ENCODE assay signal across 8 cellular contexts in genomic region chrX:56800801-56801200, GRCh38.
A peak's percentile ranks its signal among the peaks of the same experiment; 100 is the strongest.
DNase-seq lines count a peak whose midpoint lies in the region; TF ChIP-seq lines count a peak whose summit lies in the region.

No MANE protein-coding gene starts in this region.

- H3K27me3 Mint-ChIP-seq in H9 (ENCODE audit: low read depth) (no peaks in the 10 kb centered on the region; the same call in 1 of the 2 replicates), endothelial cell (ENCODE audit: unreplicated experiment) (peaks cover 5% of the 10 kb centered on the region)

- no peak overlapping the region for H2BK12ac ChIP-seq in H9 (ENCODE audit: insufficient read length, low read depth, low read length)

- no peak overlapping the region for H2AFZ ChIP-seq in H9 (ENCODE audit: low read length)

- H3K4me1 Mint-ChIP-seq in H9 (peaks cover 31 to 35% of the 10 kb centered on the region in 2 experiments), endothelial cell (ENCODE audit: unreplicated experiment) (peaks cover 42% of the 10 kb centered on the region)

- H3K36me3 ChIP-seq in effector memory CD4-positive, alpha-beta T cell (ENCODE audit: control insufficient read depth, insufficient read depth, low read length), result no peaks in the 10 kb centered on the region

- no peak overlapping the region for H2BK120ac ChIP-seq in H9 (ENCODE audit: low read depth, low read length, poor library complexity, severe bottlenecking)

- no peaks in the 10 kb centered on the region for H3K27me3 ChIP-seq in H9 (ENCODE audit: insufficient read depth, low read length)
- H3K27me3 ChIP-seq in effector memory CD4-positive, alpha-beta T cell (replicated peaks; ENCODE audit: control insufficient read depth, insufficient read depth, low read length, poor library complexity, severe bottlenecking), result no peaks in the 10 kb centered on the region

- 0 out of 2 replicates have a peak, but pooled peaks have one; percentile 25 for TF ChIP-seq CTCF in GM12875 (IDR thresholded peaks at IDR 0.05; ENCODE audit: borderline replicate concordance, insufficient read depth, low read depth, low read length)
- peak; percentile 21; the same call in 2 of the 3 replicates for TF ChIP-seq CTCF in H9 (conservative IDR thresholded peaks at IDR 0.05)
- no peak for TF ChIP-seq CTCF in endothelial cell (IDR thresholded peaks at IDR 0.05; ENCODE audit: unreplicated experiment)

- no peaks in the 10 kb centered on the region for H4K20me1 ChIP-seq in H9 (ENCODE audit: control insufficient read depth, insufficient read depth, insufficient read length)

- H3K36me3 Mint-ChIP-seq in H9 (ENCODE audit: insufficient read depth in 1 of 3, low read depth in 3 of 3), result peaks cover 14 to 34% (median 26%) of the 10 kb centered on the region in 3 experiments
- H3K36me3 Mint-ChIP-seq in endothelial cell (ENCODE audit: low read depth, unreplicated experiment), result peaks cover 15% of the 10 kb centered on the region

- H3K4me2 ChIP-seq in H9 (ENCODE audit: insufficient read depth, insufficient read length, low read length), result no peak overlapping the region

- no peak overlapping the region for H3K4me3 Mint-ChIP-seq in H9
- H3K4me3 Mint-ChIP-seq in endothelial cell (ENCODE audit: unreplicated experiment), result no peak overlapping the region

- no peak overlapping the region for H3T11ph ChIP-seq in H9 (ENCODE audit: low read length)

- 0 out of 2 replicates have a peak, but pooled peaks cover 2% of the 10 kb centered on the region for H3K79me2 ChIP-seq in H9 (ENCODE audit: insufficient read depth, low read length)

- H3K9me3 ChIP-seq in H9 (ENCODE audit: control insufficient read depth, low read depth, low read length), result no peaks in the 10 kb centered on the region
- H3K9me3 ChIP-seq in effector memory CD4-positive, alpha-beta T cell (ENCODE audit: control insufficient read depth, low read length), result no peaks in the 10 kb centered on the region

- H3K9me3 Mint-ChIP-seq in H9 (peaks cover 48 to 68% of the 10 kb centered on the region in 2 experiments), endothelial cell (ENCODE audit: unreplicated experiment) (no peaks in the 10 kb centered on the region)

- H3K27ac Mint-ChIP-seq in H9 (peak overlapping the region in 1 of 3 experiments; percentile 58; a peak in 3 of 7 replicates), endothelial cell (ENCODE audit: unreplicated experiment) (no peak overlapping the region)

- H3K18ac ChIP-seq in H9 (ENCODE audit: insufficient read length, low read depth, low read length), result no peak overlapping the region

- H3K14ac ChIP-seq in H9 (ENCODE audit: insufficient read depth, low read length), result no peak overlapping the region

- H2BK5ac ChIP-seq in H9 (ENCODE audit: insufficient read length, low read length), result no peak overlapping the region

- H3K23me2 ChIP-seq in H9 (ENCODE audit: insufficient read length, low read depth, low read length, poor library complexity, severe bottlenecking), result no peaks in the 10 kb centered on the region

- no peak overlapping the region for H2BK20ac ChIP-seq in H9 (ENCODE audit: low read depth, low read length, poor library complexity, severe bottlenecking)

- no peaks in the 10 kb centered on the region for H3K79me1 ChIP-seq in H9 (ENCODE audit: insufficient read depth, low read depth, low read length, poor library complexity, severe bottlenecking)

- no peak overlapping the region for H3K4ac ChIP-seq in H9 (ENCODE audit: low read depth, low read length)

- WGBS in H9 (ENCODE audit: extremely low coverage, insufficient read length, low lambda C conversion rate), result no CpG with 5 or more reads among the region's 7 CpGs

- DNase-seq in H9 (peak; percentile 53), T-helper 2 cell (peak in 4 of 5 experiments; percentile 25 to 89 (median 32)), posterior cingulate gyrus (no peak), NCI-H526 treated with DMSO at 0.1 percent for 48 hours (lab: John Stamatoyannopoulos, UW) (no peak), DMS153 treated with DMSO at 0.1 percent for 48 hours (lab: John Stamatoyannopoulos, UW; ENCODE audit: unreplicated experiment) (no peak), endothelial cell (ENCODE audit: low spot score) (no peak)
- DNase-seq in effector memory CD4-positive, alpha-beta T cell, result peak; percentile 21 to 37 (median 32)

- H4K5ac ChIP-seq in H9 (ENCODE audit: insufficient read length, low read depth, low read length), result no peak overlapping the region

- H3K4me1 ChIP-seq in H9 (ENCODE audit: insufficient read depth, low read length), result peaks cover 10% of the 10 kb centered on the region; the same call in 1 of the 2 replicates
- H3K4me1 ChIP-seq in effector memory CD4-positive, alpha-beta T cell (ENCODE audit: control insufficient read depth, insufficient read depth, low read length, poor library complexity, severe bottlenecking), result peaks cover 24% of the 10 kb centered on the region

- H3K27ac ChIP-seq in H9 (ENCODE audit: insufficient read length, low read depth, low read length), result no peak overlapping the region
- H3K27ac ChIP-seq in effector memory CD4-positive, alpha-beta T cell (ENCODE audit: insufficient read depth, low read length, poor library complexity, severe bottlenecking), result peak overlapping the region; percentile 56

- no peak overlapping the region for H4K8ac ChIP-seq in H9 (replicated peaks; ENCODE audit: insufficient read length, low read depth, low read length)

- no peak overlapping the region for H3K23ac ChIP-seq in H9 (ENCODE audit: insufficient read length, low read depth, low read length)

- H4K91ac ChIP-seq in H9 (ENCODE audit: insufficient read length, low read depth, low read length), result no peak overlapping the region

- intact Hi-C loops in posterior cingulate gyrus (cut with DNase I), result loop anchor here (5.0 to 10.0 kb wide), 2 partner anchors 176 to 1114 kb away; partner anchors contain the start of gene ZXDA

- H3K4me3 ChIP-seq in GM12875 (ENCODE audit: low read depth, low read length), result no peak overlapping the region
- H3K4me3 ChIP-seq in effector memory CD4-positive, alpha-beta T cell (ENCODE audit: insufficient read depth, low read depth, low read length, poor library complexity, severe bottlenecking), result peak overlapping the region; percentile 2

- no peak overlapping the region for H2BK15ac ChIP-seq in H9 (ENCODE audit: low read depth, low read length)

- H3K9ac ChIP-seq in H9 (ENCODE audit: extremely low read depth, insufficient read length, low read length), result no peak overlapping the region

- no peak overlapping the region for H2AK5ac ChIP-seq in H9 (ENCODE audit: insufficient read length, low read length)

- H3K56ac ChIP-seq in H9 (ENCODE audit: insufficient read length, low read depth, low read length), result no peak overlapping the region

Comparison
In these comparisons a context has a peak if more than half of its experiments do, and no peak if none do; other contexts are left out.
1. DNase-seq: peak in H9 (single experiment), T-helper 2 cell (4 of 5) and effector memory CD4-positive, alpha-beta T cell (3 of 3); none in posterior cingulate gyrus (0 of 10), NCI-H526 treated with DMSO at 0.1 percent for 48 hours (single experiment), DMS153 treated with DMSO at 0.1 percent for 48 hours (single experiment) and endothelial cell (single experiment).